Comparison of ENCODE assay signal across 8 cellular contexts in genomic region chr7:50782376-50783208, GRCh38. TPM values are rescaled to one million over a fixed set of nuclear protein-coding genes. Genes with fewer than 3 reads are reported as not detected.
DNase-seq lines count a peak whose midpoint lies in the region; ATAC-seq and TF ChIP-seq lines count a peak whose summit lies in the region.

Gene GRB10, minus strand, starts transcription at chr7:50782896. Its CDS starts 50,574 bp downstream, at chr7:50732322.

- H3K36me3 Mint-ChIP-seq in endodermal cell (ENCODE audit: low read depth), result peaks cover 26% of the 10 kb centered on the region
- H3K36me3 Mint-ChIP-seq in memory B cell, result peaks cover 4% of the 10 kb centered on the region

- peak within 1 kb of the TSS; percentile 26 for H3K27ac ChIP-seq in endodermal cell (ENCODE audit: low read depth, low read length)
- H3K27ac ChIP-seq in testis, result no peak within 1 kb of the TSS

- peak within 1 kb of the TSS; percentile 71 for H3K4me3 ChIP-seq in endodermal cell (ENCODE audit: low read length)
- peak within 1 kb of the TSS; percentile 47 to 58 for H3K4me3 ChIP-seq in testis

- no peaks in the 10 kb centered on the region for H3K27me3 ChIP-seq in endodermal cell (ENCODE audit: control insufficient read depth, insufficient read depth, low read length, poor library complexity, severe bottlenecking)
- no peaks in the 10 kb centered on the region for H3K27me3 ChIP-seq in testis

- H3K9me3 ChIP-seq in endodermal cell (ENCODE audit: control insufficient read depth, low read length) (peaks cover 6% of the 10 kb centered on the region), testis (no peaks in the 10 kb centered on the region)

- ATAC-seq in SK-N-SH treated with all-trans-retinoic acid at 6 μM for 48 hours (peak; percentile 82), memory B cell (ENCODE audit: low read depth) (no peak)

- H3K36me3 ChIP-seq in endodermal cell (ENCODE audit: control insufficient read depth, insufficient read depth, low read length), result peaks cover 33% of the 10 kb centered on the region
- no peaks in the 10 kb centered on the region for H3K36me3 ChIP-seq in testis (ENCODE audit: low read depth, missing control alignments)

- TF ChIP-seq POLR2A in testis (IDR thresholded peaks at IDR 0.05), result no peak

- TF ChIP-seq CTCF in endodermal cell (conservative IDR thresholded peaks at IDR 0.05) (peak; percentile 60), testis (IDR thresholded peaks at IDR 0.05) (peak in 1 of 3 experiments; percentile 10)

- WGBS in endodermal cell (ENCODE audit: insufficient coverage in 1 of 2, insufficient read length in 1 of 2), 2 experiments, result 46 to 63% methylated on average over 43 to 95 of the region's 95 CpGs
- WGBS in testis, 2 donors, result 44 to 54% methylated on average over 30 to 78 of the region's 95 CpGs

- DNase-seq in NCI-H2029 (lab: John Stamatoyannopoulos, UW) (peak; percentile 34), NCI-H2029 treated with DMSO at 0.1 percent for 48 hours (lab: John Stamatoyannopoulos, UW) (no peak), endodermal cell (peak; percentile 82), memory B cell (ENCODE audit: low spot score in 2 of 2) (no peak), testis (peak; percentile 32), UCSD-AML1 (lab: John Stamatoyannopoulos, UW; ENCODE audit: unreplicated experiment) (no peak)
- no peak for DNase-seq in activated effector memory CD4-positive, alpha-beta T cell treated with anti-CD3 and anti-CD28 coated beads, Interleukin-2, amount 50 U/mL, for 16 hours

- H3K4me1 Mint-ChIP-seq in endodermal cell (peaks cover 27% of the 10 kb centered on the region), memory B cell (peaks cover 5% of the 10 kb centered on the region)

- peak within 1 kb of the TSS; percentile 62 for H3K4me3 Mint-ChIP-seq in endodermal cell
- H3K4me3 Mint-ChIP-seq in memory B cell, result peak within 1 kb of the TSS; percentile 53

- H3K9me3 Mint-ChIP-seq in endodermal cell (peaks cover 9% of the 10 kb centered on the region), memory B cell (peaks cover 13% of the 10 kb centered on the region)

- H3K27me3 Mint-ChIP-seq in endodermal cell (ENCODE audit: insufficient read depth) (peaks cover 34% of the 10 kb centered on the region), memory B cell (peaks cover 18% of the 10 kb centered on the region)

- H3K9ac ChIP-seq in endodermal cell (ENCODE audit: extremely low read depth, low read length, poor library complexity, severe bottlenecking), result no peak within 1 kb of the TSS

- no peak within 1 kb of the TSS for H3K27ac Mint-ChIP-seq in endodermal cell
- no peak within 1 kb of the TSS for H3K27ac Mint-ChIP-seq in memory B cell

- H3K4me1 ChIP-seq in endodermal cell (ENCODE audit: control insufficient read depth, insufficient read depth, low read length) (peaks cover 4% of the 10 kb centered on the region), testis (no peaks in the 10 kb centered on the region)

- intact Hi-C loops in testis (cut with DNase I; ENCODE audit: low total_unique reads), result no loop called here

TF ChIP-seq in SK-N-SH treated with all-trans-retinoic acid at 6 μM for 48 hours, 23 proteins besides CTCF, POLR2A, EP300 and RAD21:
- TF ChIP-seq OSR1 (CRISPR knock-in tag; IDR thresholded peaks at IDR 0.05), result no peak
- no peak for TF ChIP-seq SNAI2 (CRISPR knock-in tag; IDR thresholded peaks at IDR 0.05)
- no peak for TF ChIP-seq ZNF8 (CRISPR knock-in tag; IDR thresholded peaks at IDR 0.05)
- TF ChIP-seq PPARA (CRISPR knock-in tag; IDR thresholded peaks at IDR 0.05; ENCODE audit: borderline replicate concordance), result no peak
- TF ChIP-seq ZC3H10 (CRISPR knock-in tag; IDR thresholded peaks at IDR 0.05), result no peak
- no peak for TF ChIP-seq ARNTL (CRISPR knock-in tag; IDR thresholded peaks at IDR 0.05; ENCODE audit: borderline replicate concordance, low read depth)
- TF ChIP-seq ZNF565 (CRISPR knock-in tag; conservative IDR thresholded peaks at IDR 0.05; ENCODE audit: low read depth), result no peak
- no peak for TF ChIP-seq RARB (CRISPR knock-in tag; IDR thresholded peaks at IDR 0.05)
- TF ChIP-seq ZFP30 (CRISPR knock-in tag; IDR thresholded peaks at IDR 0.05), result no peak
- no peak for TF ChIP-seq TOX (CRISPR knock-in tag; IDR thresholded peaks at IDR 0.05; ENCODE audit: borderline replicate concordance)
- no peak for TF ChIP-seq CSDC2 (CRISPR knock-in tag; IDR thresholded peaks at IDR 0.05)
- no peak for TF ChIP-seq GLIS3 (CRISPR knock-in tag; IDR thresholded peaks at IDR 0.05)
- TF ChIP-seq BACH2 (CRISPR knock-in tag; IDR thresholded peaks at IDR 0.05; ENCODE audit: borderline replicate concordance), result no peak
TF ChIP-seq in SK-N-SH treated with all-trans-retinoic acid at 6 μM for 48 hours: peak in this region for 0.

RNA-seq across cellular contexts. Expression of gene GRB10, which starts in this region (rescaled TPM):
- total RNA-seq in endodermal cell (10 to 100 TPM; 71.9 to 97.5 TPM), testis (10 to 100 TPM; 57.7 to 81.9 TPM)
- 61.1 TPM for polyA plus RNA-seq in endodermal cell (2013, experiment 1 of 2)
- 56.3 TPM for polyA plus RNA-seq in endodermal cell (2013, experiment 2 of 2)
- 54.0 TPM for polyA plus RNA-seq in testis (ENCODE audit: insufficient read depth, low read depth, low replicate concordance)

Comparison
In these comparisons a context has a peak if more than half of its experiments do, and no peak if none do; other contexts are left out.
1. DNase-seq: peak in NCI-H2029 (single experiment), endodermal cell (single experiment) and testis (single experiment); none in NCI-H2029 treated with DMSO at 0.1 percent for 48 hours (single experiment), memory B cell (0 of 2), activated effector memory CD4-positive, alpha-beta T cell treated with anti-CD3 and anti-CD28 coated beads, Interleukin-2, amount 50 U/mL, for 16 hours (single experiment) and UCSD-AML1 (single experiment).